ENCODE assay signal across 8 cellular contexts in genomic region chr1:17075470-17076255, GRCh38. TPM values are rescaled to one million over a fixed set of nuclear protein-coding genes. Genes with fewer than 3 reads are reported as not detected.
DNase-seq lines count a peak whose midpoint lies in the region; ATAC-seq and TF ChIP-seq lines count a peak whose summit lies in the region.

No MANE protein-coding gene starts in this region.

- H3K9ac ChIP-seq in OCI-LY3 (ENCODE audit: low read length) = peak overlapping the region; percentile 58

- H3K36me3 ChIP-seq in OCI-LY3 (replicated peaks; ENCODE audit: low read depth, low read length) (no peaks in the 10 kb centered on the region), upper lobe of left lung (no peaks in the 10 kb centered on the region)

- ATAC-seq in esophagus mucosa = peak; percentile 72
- peak in 1 of 2 donors; percentile 55 for ATAC-seq in upper lobe of left lung (ENCODE audit: low FRiP score in 2 of 2)
- no peak for ATAC-seq in HG02678 (IDR thresholded peaks at IDR 0.05; ENCODE audit: unreplicated experiment)
- ATAC-seq in GM19035 (IDR thresholded peaks at IDR 0.05; ENCODE audit: unreplicated experiment) = no peak

- H3K4me3 ChIP-seq in OCI-LY3 (ENCODE audit: low read length) (peak overlapping the region; percentile 65), upper lobe of left lung (no peak overlapping the region)

- no peak for TF ChIP-seq POLR2A in upper lobe of left lung (IDR thresholded peaks at IDR 0.05)

- no peaks in the 10 kb centered on the region for H3K9me3 ChIP-seq in OCI-LY3 (ENCODE audit: insufficient read depth, low read length)
- H3K9me3 ChIP-seq in upper lobe of left lung = no peaks in the 10 kb centered on the region

- peak overlapping the region; percentile 98 for H2AFZ ChIP-seq in OCI-LY3 (ENCODE audit: low read depth, low read length)

- WGBS in upper lobe of left lung, 2 donors = 69 to 77% methylated on average over 14 to 17 of the region's 17 CpGs

- peak overlapping the region; percentile 88 for H3K4me2 ChIP-seq in OCI-LY3 (ENCODE audit: low read length)

- H3K4me1 ChIP-seq in OCI-LY3 (ENCODE audit: low read length) = peaks cover 12% of the 10 kb centered on the region
- H3K4me1 ChIP-seq in upper lobe of left lung = no peaks in the 10 kb centered on the region

- H3K27ac ChIP-seq in OCI-LY3 (ENCODE audit: low read length) (peak overlapping the region; percentile 54), upper lobe of left lung (no peak overlapping the region)

- DNase-seq in stimulated activated naive CD4-positive, alpha-beta T cell treated with Interleukin-2 at 50 U/mL for 16 hours (lab: John Stamatoyannopoulos, UW) = peak; percentile 2
- no peak for DNase-seq in stimulated activated naive CD4-positive, alpha-beta T cell (lab: John Stamatoyannopoulos, UW)
- DNase-seq in upper lobe of left lung = peak in 1 of 2 donors; percentile 46
- DNase-seq in 8988T = no peak

- H4K20me1 ChIP-seq in OCI-LY3 (ENCODE audit: insufficient read depth, low read length) = no peaks in the 10 kb centered on the region

- no peak for TF ChIP-seq EP300 in upper lobe of left lung (IDR thresholded peaks at IDR 0.05)

- H3K79me2 ChIP-seq in OCI-LY3 (ENCODE audit: low read length) = no peaks in the 10 kb centered on the region

- H3K27me3 ChIP-seq in OCI-LY3 (ENCODE audit: low read depth, low read length) (no peaks in the 10 kb centered on the region), upper lobe of left lung (no peaks in the 10 kb centered on the region)

- TF ChIP-seq CTCF in OCI-LY3 (IDR thresholded peaks at IDR 0.05; ENCODE audit: low read depth, low read length) (peak; percentile 53), upper lobe of left lung (IDR thresholded peaks at IDR 0.05) (peak in 5 of 6 experiments; percentile 17 to 60 (median 35))

RNA-seq across cellular contexts. Expression of gene SDHB, which starts 21.8 kb away (rescaled TPM):
- total RNA-seq in esophagus mucosa (84.5 TPM), upper lobe of left lung (10 to 100 TPM; 37.7 to 98.7 (median 74.8) TPM)

RNA-seq across cellular contexts. Expression of gene PADI2, which starts 43.6 kb away (rescaled TPM):
- total RNA-seq in esophagus mucosa (0.92 TPM), upper lobe of left lung (10 to 100 TPM in 2 of 6 donors, 1 to 10 TPM in 4; 1.9 to 25.2 (median 4.9) TPM)
